Comparison of ENCODE assay signal across 8 cellular contexts in the genomic region with DNA sequence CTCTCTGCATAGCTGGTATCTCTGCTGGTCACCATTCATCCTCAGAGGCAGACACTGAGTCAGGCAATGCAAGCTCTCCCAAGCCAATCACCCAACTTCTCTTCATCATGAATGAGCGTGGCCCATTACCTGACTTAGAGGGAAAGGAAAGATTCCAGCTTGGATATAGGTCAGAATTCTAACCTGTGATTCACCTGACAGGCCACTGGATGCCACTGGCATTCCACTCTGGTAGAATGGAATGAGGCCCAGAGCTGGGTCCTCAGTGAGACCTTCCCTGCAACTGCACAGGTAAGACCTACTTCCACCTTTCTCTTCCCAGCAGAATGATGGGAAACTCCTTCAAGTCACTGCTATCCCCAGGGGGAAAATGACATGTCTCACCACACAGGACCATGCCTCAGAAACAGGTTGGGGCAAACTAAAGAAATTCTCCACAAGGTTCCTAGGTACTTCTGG.
DNase-seq lines count a peak whose midpoint lies in the region; ATAC-seq and TF ChIP-seq lines count a peak whose summit lies in the region.

No MANE protein-coding gene starts in this region.

- peaks cover 52% of the 10 kb centered on the region for H3F3A ChIP-seq in PC-9 (ENCODE audit: insufficient read depth, low read depth)

- BruUV-seq in PC-9 (replicated peaks; lab: Mats Ljungman, UMichigan), result TSS peak; percentile 26

- DNase-seq in A172 (ENCODE audit: low spot score) (peak; percentile 54), GM03348 (ENCODE audit: low spot score) (peak; percentile 28), PC-9 (peak; percentile 73 to 87), colonic mucosa (peak; percentile 48), prostate gland (ENCODE audit: low spot score) (peak; percentile 13), amniotic stem cell (lab: John Stamatoyannopoulos, UW) (no peak), putamen (ENCODE audit: low spot score) (no peak)

- H3K4me1 ChIP-seq in PC-9 (replicated peaks; ENCODE audit: insufficient read depth) (peaks cover 62% of the 10 kb centered on the region), colonic mucosa (no peaks in the 10 kb centered on the region), prostate gland (replicated peaks) (no peaks in the 10 kb centered on the region)

- H3K4me3 ChIP-seq in PC-9 (no peak overlapping the region), colonic mucosa (no peak overlapping the region), prostate gland (no peak overlapping the region)

- CTCF ChIA-PET in PC-9 (lab: Charles Lee), result interaction anchor here (0.6 to 1.8 kb wide), 12 partner anchors 19 to 789 kb away, joined by 3 to 12 read pairs (median 4); a partner anchor contains a TSS

- intact Hi-C loops in PC-9 (cut with micrococcal nuclease; ENCODE audit: unreplicated experiment), result loop anchor here (1.0 to 10.0 kb wide), 9 partner anchors 58 to 792 kb away; a partner anchor contains a TSS
- intact Hi-C loops in colonic mucosa (cut with DNase I), result loop anchor here (5.0 kb wide), 1 partner anchor 249 kb away; no protein-coding TSS in a partner anchor
- intact Hi-C loops in prostate gland (cut with DNase I), result no loop called here

- 75% methylated on average over 1 of the region's 1 CpG for WGBS in prostate gland

- peaks cover 26% of the 10 kb centered on the region for H3K79me2 ChIP-seq in PC-9 (ENCODE audit: low read depth)

- H3K9ac ChIP-seq in colonic mucosa (ENCODE audit: low read depth in 2 of 2, low read length in 2 of 2), result no peak overlapping the region

- H3K36me3 ChIP-seq in PC-9 (ENCODE audit: low read depth) (peaks cover 9% of the 10 kb centered on the region; the same call in 1 of the 2 replicates), colonic mucosa (no peaks in the 10 kb centered on the region), prostate gland (no peaks in the 10 kb centered on the region)

- ATAC-seq in GM19035 (IDR thresholded peaks at IDR 0.05; ENCODE audit: unreplicated experiment), result no peak

- H2AFZ ChIP-seq in PC-9, result no peak overlapping the region

- peak overlapping the region; percentile 69 for H3K4me2 ChIP-seq in PC-9

- POLR2A ChIA-PET in PC-9 (lab: Charles Lee; ENCODE audit: unreplicated experiment), result interaction anchor here (0.6 to 0.7 kb wide), 8 partner anchors 75 to 970 kb away, joined by 3 to 13 read pairs (median 3); no protein-coding TSS in a partner anchor

- no peaks in the 10 kb centered on the region for H4K20me1 ChIP-seq in PC-9 (ENCODE audit: insufficient read depth)

- H3K9me3 ChIP-seq in PC-9 (ENCODE audit: insufficient read depth, low read depth), result no peaks in the 10 kb centered on the region
- no peaks in the 10 kb centered on the region for H3K9me3 ChIP-seq in colonic mucosa
- no peaks in the 10 kb centered on the region for H3K9me3 ChIP-seq in prostate gland

- no peaks in the 10 kb centered on the region for H3K9me2 ChIP-seq in PC-9 (ENCODE audit: insufficient read depth)

- no peaks in the 10 kb centered on the region for H3K27me3 ChIP-seq in PC-9 (ENCODE audit: insufficient read depth, low read depth)
- no peaks in the 10 kb centered on the region for H3K27me3 ChIP-seq in colonic mucosa
- H3K27me3 ChIP-seq in prostate gland (replicated peaks; ENCODE audit: insufficient read depth), result no peaks in the 10 kb centered on the region

- H3K27ac ChIP-seq in PC-9 (peak overlapping the region; percentile 95), colonic mucosa (no peak overlapping the region), prostate gland (no peak overlapping the region)

- TF ChIP-seq CTCF in PC-9 (conservative IDR thresholded peaks at IDR 0.05) (peak; percentile 85), colonic mucosa (IDR thresholded peaks at IDR 0.05) (peak; percentile 49), prostate gland (IDR thresholded peaks at IDR 0.05) (peak in 2 of 4 experiments; percentile 54 to 57)

- no peak for TF ChIP-seq POLR2A in prostate gland (IDR thresholded peaks at IDR 0.05)

Comparison
In these comparisons a context has a peak if more than half of its experiments do, and no peak if none do; other contexts are left out.
1. DNase-seq: peak in A172 (single experiment), GM03348 (single experiment), PC-9 (2 of 2), colonic mucosa (single experiment) and prostate gland (single experiment); none in amniotic stem cell (single experiment) and putamen (single experiment).